In genomic region chr17:77476920-77477805, GRCh38 we compare ENCODE assay signal across 1 cellular context.
TF ChIP-seq lines count a peak whose summit lies in the region.

No MANE protein-coding gene starts in this region.

TF ChIP-seq in GM23338, 12 proteins besides CTCF, POLR2A, EP300 and RAD21 (continued from another document):
- no peak for TF ChIP-seq ZNF462 (CRISPR knock-in tag; IDR thresholded peaks at IDR 0.05)
- no peak for TF ChIP-seq ZNF114 (CRISPR knock-in tag; IDR thresholded peaks at IDR 0.05)
- TF ChIP-seq ETS1 (IDR thresholded peaks at IDR 0.05), result no peak
- TF ChIP-seq JUNB (IDR thresholded peaks at IDR 0.05; ENCODE audit: unreplicated experiment), result no peak
- TF ChIP-seq NANOG (IDR thresholded peaks at IDR 0.05; ENCODE audit: borderline replicate concordance), result no peak
- no peak for TF ChIP-seq REST (IDR thresholded peaks at IDR 0.05; ENCODE audit: unreplicated experiment)
- no peak for TF ChIP-seq EZH2 (IDR thresholded peaks at IDR 0.05; ENCODE audit: low read depth, unreplicated experiment)
- TF ChIP-seq STAT1 (IDR thresholded peaks at IDR 0.05; ENCODE audit: unreplicated experiment), result no peak
- no peak for TF ChIP-seq EZH2phosphoT487 (IDR thresholded peaks at IDR 0.05; ENCODE audit: unreplicated experiment)
- TF ChIP-seq ZNF331 (CRISPR knock-in tag; IDR thresholded peaks at IDR 0.05; ENCODE audit: low read depth), result no peak
